ENCODE assay signal across 11 cellular contexts in the genomic region with DNA sequence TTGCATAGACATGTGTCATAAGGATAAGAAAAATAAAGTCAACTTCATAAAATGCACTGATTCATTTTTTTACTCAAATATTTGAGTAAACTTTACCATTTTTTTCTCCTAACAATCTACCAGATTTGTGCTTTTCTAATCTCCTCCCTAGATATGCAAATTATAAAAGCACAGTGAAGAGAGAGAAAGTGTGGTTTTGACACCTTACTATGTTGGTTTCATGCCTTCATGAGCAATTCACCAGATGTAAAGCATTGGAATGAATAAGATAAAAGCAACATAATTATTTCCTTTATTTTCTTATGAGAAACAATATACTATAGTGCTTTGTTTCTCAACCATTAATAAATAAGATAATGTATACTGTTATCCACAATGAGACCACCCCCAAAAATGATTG.
DNase-seq lines count a peak whose midpoint lies in the region; ATAC-seq and TF ChIP-seq lines count a peak whose summit lies in the region.
"Had no signal": no experiment of that assay in that cellular context is flagged by ENCODE, and none has a peak within 500 bp of the region (broad histone marks: within the 10 kb centered on the region; RNA-seq: fewer than 3 reads in every experiment).

No MANE protein-coding gene starts in this region.

- H3K4me1 Mint-ChIP-seq in nephron progenitor cell (no peaks in the 10 kb centered on the region), T-helper 17 cell (no peaks in the 10 kb centered on the region)

- ATAC-seq in HG02798 (IDR thresholded peaks at IDR 0.05; ENCODE audit: poor library complexity, unreplicated experiment), result peak; percentile 99
- ATAC-seq in HG03521 (IDR thresholded peaks at IDR 0.05; ENCODE audit: unreplicated experiment), result peak; percentile 99
- no peak for ATAC-seq in T-helper 17 cell

- H3K9me3 Mint-ChIP-seq in nephron progenitor cell, result no peaks in the 10 kb centered on the region

- DNase-seq in DMS53 (lab: John Stamatoyannopoulos, UW) (peak; percentile 11), DMS53 treated with DMSO at 0.1 percent for 48 hours (lab: John Stamatoyannopoulos, UW; ENCODE audit: unreplicated experiment) (no peak), nephron progenitor cell (no peak), KG1 (lab: John Stamatoyannopoulos, UW) (no peak), T-helper 17 cell (no peak), NCI-H226 (no peak)
- DNase-seq: midbrain, NCI-H1694 treated with DMSO at 0.1 percent for 48 hours had no signal

- no peaks in the 10 kb centered on the region for H3K9me3 ChIP-seq in T-helper 17 cell (ENCODE audit: control insufficient read depth, low read length, poor library complexity, severe bottlenecking)
- H3K9me3 ChIP-seq: tibial nerve had no signal

- H3K36me3 Mint-ChIP-seq in nephron progenitor cell (ENCODE audit: low read depth) (no peaks in the 10 kb centered on the region), T-helper 17 cell (ENCODE audit: low read depth) (no peaks in the 10 kb centered on the region)

- no peak for TF ChIP-seq CTCF in nephron progenitor cell (IDR thresholded peaks at IDR 0.05)

- H3K4me3 Mint-ChIP-seq in nephron progenitor cell, result no peak overlapping the region
- no peak overlapping the region for H3K4me3 Mint-ChIP-seq in T-helper 17 cell

- no peak overlapping the region for H3K27ac Mint-ChIP-seq in nephron progenitor cell
- no peak overlapping the region for H3K27ac Mint-ChIP-seq in T-helper 17 cell

- H3K27me3 Mint-ChIP-seq in nephron progenitor cell (ENCODE audit: low read depth, poor library complexity) (no peaks in the 10 kb centered on the region), T-helper 17 cell (no peaks in the 10 kb centered on the region)
